ENCODE assay signal across 10 cellular contexts in genomic region chr10:37860494-37861190, GRCh38. TPM values are rescaled to one million over a fixed set of nuclear protein-coding genes. Genes with fewer than 3 reads are reported as not detected.
A peak's percentile ranks its signal among the peaks of the same experiment; 100 is the strongest.
DNase-seq lines count a peak whose midpoint lies in the region; TF ChIP-seq lines count a peak whose summit lies in the region.
"Had no signal": no experiment of that assay in that cellular context is flagged by ENCODE, and none has a peak within 500 bp of the region (broad histone marks: within the 10 kb centered on the region; RNA-seq: fewer than 3 reads in every experiment).

No MANE protein-coding gene starts in this region.

- H3K27ac Mint-ChIP-seq in Calu3 (ENCODE audit: unreplicated experiment): no peak overlapping the region

- no peaks in the 10 kb centered on the region for H4K20me1 ChIP-seq in OCI-LY7 (ENCODE audit: insufficient read depth, low read length)

- TF ChIP-seq POLR2A in sigmoid colon (IDR thresholded peaks at IDR 0.05): no peak

- CTCF ChIA-PET in OCI-LY7 (lab: Charles Lee; ENCODE audit: unreplicated experiment): no interaction called here
- CTCF ChIA-PET in Calu3 (lab: Charles Lee): no interaction called here

- H3K9me3 ChIP-seq in sigmoid colon: no peaks in the 10 kb centered on the region
- H3K9me3 ChIP-seq in OCI-LY7 (ENCODE audit: low read length): peaks cover 9% of the 10 kb centered on the region; the same call in 1 of the 2 replicates

- peaks cover 9% of the 10 kb centered on the region for H3K4me1 Mint-ChIP-seq in Calu3 (ENCODE audit: low read depth, unreplicated experiment)

- H3K36me3 ChIP-seq in sigmoid colon (no peaks in the 10 kb centered on the region), OCI-LY7 (ENCODE audit: insufficient read depth, low read length) (no peaks in the 10 kb centered on the region)

- H3K4me3 Mint-ChIP-seq in Calu3 (ENCODE audit: low read depth, unreplicated experiment): no peak overlapping the region

- no peaks in the 10 kb centered on the region for H3K9me2 ChIP-seq in OCI-LY7 (ENCODE audit: insufficient read depth, low read length)

- H3K27me3 ChIP-seq in sigmoid colon: no peaks in the 10 kb centered on the region

- no peak overlapping the region for H3K4me2 ChIP-seq in OCI-LY7 (ENCODE audit: low read length)

- H3K27ac ChIP-seq in sigmoid colon (peak overlapping the region; percentile 99 to 100 (median 100)), OCI-LY7 (ENCODE audit: low read depth, low read length, poor library complexity, severe bottlenecking) (no peak overlapping the region)

- no peak overlapping the region for H2AFZ ChIP-seq in OCI-LY7 (ENCODE audit: low read length)

- H3K36me3 Mint-ChIP-seq in Calu3 (ENCODE audit: insufficient read depth, unreplicated experiment): peaks cover 24% of the 10 kb centered on the region

- WGBS in sigmoid colon, 2 donors: 10 to 51% methylated on average over 2 of the region's 2 CpGs

- TF ChIP-seq EP300 in sigmoid colon (IDR thresholded peaks at IDR 0.05): peak; percentile 68 to 96 (median 84)

- intact Hi-C loops in sigmoid colon (cut with DNase I): no loop called here
- intact Hi-C loops in OCI-LY7 (cut with micrococcal nuclease; ENCODE audit: unreplicated experiment): no loop called here
- intact Hi-C loops in Calu3 (cut with micrococcal nuclease; ENCODE audit: unreplicated experiment): no loop called here

- no peaks in the 10 kb centered on the region for H3K27me3 Mint-ChIP-seq in Calu3 (ENCODE audit: unreplicated experiment)

- peaks cover 15% of the 10 kb centered on the region for H3K79me2 ChIP-seq in OCI-LY7 (ENCODE audit: insufficient read depth, low read depth, low read length)

- BruUV-seq in OCI-LY7 (replicated peaks; lab: Mats Ljungman, UMichigan): no TSS peak
- no TSS peak for BruUV-seq in Calu3 (replicated peaks; lab: Mats Ljungman, UMichigan)

- DNase-seq in GM04504 (ENCODE audit: low read depth) (peak; percentile 72), LNCaP clone FGC (ENCODE audit: low read depth) (peak; percentile 98), epithelial cell of esophagus (ENCODE audit: low read depth) (peak; percentile 82), sigmoid colon (peak; percentile 78), occipital lobe (lab: John Stamatoyannopoulos, UW) (no peak), OCI-LY7 (ENCODE audit: low spot score) (no peak), Calu3 (no peak), D341Med (ENCODE audit: low spot score) (no peak)
- DNase-seq: effector CD8-positive, alpha-beta T cell; SW 1271 had no signal

- TF ChIP-seq CTCF in LNCaP clone FGC (IDR thresholded peaks at IDR 0.05; ENCODE audit: control insufficient read depth, extremely low read depth, insufficient read depth) (no peak), epithelial cell of esophagus (IDR thresholded peaks at IDR 0.05; ENCODE audit: insufficient read depth, low read depth, low read length, missing control alignments) (no peak), sigmoid colon (IDR thresholded peaks at IDR 0.05) (no peak), OCI-LY7 (conservative IDR thresholded peaks at IDR 0.05; ENCODE audit: low read length) (no peak), Calu3 (IDR thresholded peaks at IDR 0.05; ENCODE audit: unreplicated experiment) (no peak)

- POLR2A ChIA-PET in OCI-LY7 (lab: Charles Lee): no interaction called here

- H3K9me3 Mint-ChIP-seq in Calu3 (ENCODE audit: low read depth, unreplicated experiment): no peaks in the 10 kb centered on the region

- H3K4me1 ChIP-seq in sigmoid colon (peaks cover 0 to 49% (median 35%) of the 10 kb centered on the region in 4 donors), OCI-LY7 (ENCODE audit: insufficient read depth, low read length, poor library complexity, severe bottlenecking) (peaks cover 22% of the 10 kb centered on the region)

- H3K4me3 ChIP-seq in LNCaP clone FGC (ENCODE audit: low read depth, low read length) (no peak overlapping the region), epithelial cell of esophagus (ENCODE audit: low read length) (no peak overlapping the region), sigmoid colon (no peak overlapping the region), OCI-LY7 (ENCODE audit: low read depth, low read length, poor library complexity, severe bottlenecking) (no peak overlapping the region)

RNA-seq across cellular contexts. Expression of gene ZNF248, which starts 3.2 kb away (rescaled TPM):
- total RNA-seq in sigmoid colon: 10 to 100 TPM; 40.2 to 46.4 (median 43.4) TPM
- 1 to 10 TPM; 1.8 to 4.9 (median 2.3) TPM for polyA plus RNA-seq in sigmoid colon
- 67.4 TPM for total RNA-seq in occipital lobe
- total RNA-seq in OCI-LY7 (2014; rRNA removed; shearing (Covaris generic)): 13.4 and 16.8 TPM in 2 replicates
- total RNA-seq in OCI-LY7 (2022): 15.6 and 16.0 TPM in 2 replicates
- total RNA-seq in Calu3 (2022): 8.9 and 10.8 TPM in 2 replicates

Comparison
In these comparisons a context has a peak if more than half of its experiments do, and no peak if none do; other contexts are left out.
1. DNase-seq: peak in GM04504 (single experiment), LNCaP clone FGC (single experiment), epithelial cell of esophagus (single experiment) and sigmoid colon (single experiment); none in occipital lobe (single experiment), OCI-LY7 (single experiment), Calu3 (single experiment) and D341Med (single experiment).